Comparison of ENCODE assay signal across 8 cellular contexts in genomic region chr1:57424231-57425027, GRCh38. TPM values are rescaled to one million over a fixed set of nuclear protein-coding genes. Genes with fewer than 3 reads are reported as not detected.
DNase-seq lines count a peak whose midpoint lies in the region; ATAC-seq and TF ChIP-seq lines count a peak whose summit lies in the region.
"Had no signal": no experiment of that assay in that cellular context is flagged by ENCODE, and none has a peak within 500 bp of the region (broad histone marks: within the 10 kb centered on the region; RNA-seq: fewer than 3 reads in every experiment).

No MANE protein-coding gene starts in this region.

- no peaks in the 10 kb centered on the region for H3F3A ChIP-seq in GM23248 (ENCODE audit: insufficient read depth)

- H3K79me2 ChIP-seq in GM23248 (ENCODE audit: insufficient read depth), result no peaks in the 10 kb centered on the region

- H3K4me3 ChIP-seq in GM23248, result peak overlapping the region; percentile 68
- peak overlapping the region; percentile 11 to 54 (median 32) for H3K4me3 ChIP-seq in esophagus squamous epithelium

- H2AFZ ChIP-seq in GM23248, result peak overlapping the region; percentile 78

- TF ChIP-seq POLR2A in esophagus squamous epithelium (IDR thresholded peaks at IDR 0.05), result no peak

- TF ChIP-seq CTCF in esophagus squamous epithelium (IDR thresholded peaks at IDR 0.05) (peak in 4 of 6 experiments; percentile 14 to 48 (median 31)), nephron (IDR thresholded peaks at IDR 0.05; ENCODE audit: unreplicated experiment in 3 of 3) (peak; percentile 28 to 68 (median 53))

- H3K4me1 ChIP-seq in GM23248 (ENCODE audit: insufficient read depth) (no peaks in the 10 kb centered on the region), esophagus squamous epithelium (peaks cover 7 to 33% (median 24%) of the 10 kb centered on the region in 3 donors)

- WGBS in GM23248 (ENCODE audit: low coverage in 1 of 2, low lambda C conversion rate in 2 of 2, missing lambda C conversion rate in 2 of 2), 2 experiments, result 5 to 7% methylated on average over 47 to 55 of the region's 63 CpGs
- 2 to 5% methylated on average over 8 to 22 of the region's 63 CpGs for WGBS in esophagus squamous epithelium, 2 donors

- H3K27ac Mint-ChIP-seq in nephron, result no peak overlapping the region
- H3K27ac Mint-ChIP-seq: T-helper 1 cell treated with Interleukin-12 subunit alpha and Interleukin-12 subunit beta and Interleukin-4 antibody, amounts not matched to agents 30 μg/mL and 1 μg/mL, for 36 hours had no signal

- no peak overlapping the region for H3K9ac ChIP-seq in GM23248

- in situ Hi-C loops in GM23248 (cut with MboI), result loop anchor here (25.0 kb wide), 1 partner anchor 613 kb away; no protein-coding TSS in a partner anchor

- no peaks in the 10 kb centered on the region for H3K9me3 Mint-ChIP-seq in nephron
- H3K9me3 Mint-ChIP-seq: T-helper 1 cell treated with Interleukin-12 subunit alpha and Interleukin-12 subunit beta and Interleukin-4 antibody, amounts not matched to agents 30 μg/mL and 1 μg/mL, for 36 hours had no signal

- no peaks in the 10 kb centered on the region for H4K20me1 ChIP-seq in GM23248 (ENCODE audit: insufficient read depth)

- DNase-seq in GM23248 (peak; percentile 51), NCI-H526 treated with DMSO at 0.1 percent for 48 hours (lab: John Stamatoyannopoulos, UW) (peak; percentile 58), esophagus squamous epithelium (lab: John Stamatoyannopoulos, UW) (no peak), midbrain (lab: John Stamatoyannopoulos, UW) (no peak)

- H3K4me1 Mint-ChIP-seq in nephron, result peaks cover 26% of the 10 kb centered on the region

- no peaks in the 10 kb centered on the region for H3K9me3 ChIP-seq in GM23248 (ENCODE audit: low read depth)
- no peaks in the 10 kb centered on the region for H3K9me3 ChIP-seq in esophagus squamous epithelium

- ATAC-seq in HG03135 (IDR thresholded peaks at IDR 0.05; ENCODE audit: unreplicated experiment) (no peak), HG03521 (IDR thresholded peaks at IDR 0.05; ENCODE audit: unreplicated experiment) (no peak)

- H3K9me2 ChIP-seq in GM23248 (ENCODE audit: insufficient read depth), result no peaks in the 10 kb centered on the region

- H3K27ac ChIP-seq in GM23248 (no peak overlapping the region), esophagus squamous epithelium (no peak overlapping the region)

- intact Hi-C loops in esophagus squamous epithelium (cut with DNase I), result no loop called here

- H3K36me3 ChIP-seq in GM23248 (ENCODE audit: low read depth) (no peaks in the 10 kb centered on the region), esophagus squamous epithelium (no peaks in the 10 kb centered on the region)

- H3K27me3 Mint-ChIP-seq in nephron (ENCODE audit: low read depth), result peaks cover 87% of the 10 kb centered on the region

- peak overlapping the region; percentile 81 to 88 (median 86) for H3K4me3 Mint-ChIP-seq in nephron
- H3K4me3 Mint-ChIP-seq: T-helper 1 cell treated with Interleukin-12 subunit alpha and Interleukin-12 subunit beta and Interleukin-4 antibody, amounts not matched to agents 30 μg/mL and 1 μg/mL, for 36 hours had no signal

- H3K27me3 ChIP-seq in GM23248 (replicated peaks; ENCODE audit: insufficient read depth) (peaks cover 64% of the 10 kb centered on the region), esophagus squamous epithelium (peaks cover 3 to 80% (median 13%) of the 10 kb centered on the region in 4 donors)

- peak overlapping the region; percentile 83 for H3K4me2 ChIP-seq in GM23248 (ENCODE audit: unreplicated experiment)

- no peaks in the 10 kb centered on the region for H3K36me3 Mint-ChIP-seq in nephron (ENCODE audit: low read depth)

RNA-seq across cellular contexts. Expression of gene DAB1, which starts 0.6 kb away (rescaled TPM):
- total RNA-seq in GM23248 (2014; rRNA removed; shearing (Covaris generic)), result 0.11 TPM in 1 of 2 replicates, not detected in the other
- polyA plus RNA-seq in GM23248 (2016; fragmentation: Nextera tagmentation; extraction: Ambion mirVana), result 0.39 and 0.42 TPM in 2 replicates
- under 1 TPM in 1 of 4 donors, not detected in 3; under 0.01 TPM for total RNA-seq in esophagus squamous epithelium

Comparison
In these comparisons a context has a peak if more than half of its experiments do, and no peak if none do; other contexts are left out.
1. DNase-seq: peak in GM23248 (single experiment) and NCI-H526 treated with DMSO at 0.1 percent for 48 hours (single experiment); none in esophagus squamous epithelium (single experiment) and midbrain (single experiment).